1 cellular context compared by ENCODE assay signal in genomic region chr6:6834356-6835342, GRCh38.
TF ChIP-seq lines count a peak whose summit lies in the region.

No MANE protein-coding gene starts in this region.

TF ChIP-seq in WTC11, 78 proteins besides CTCF, POLR2A, EP300 and RAD21 (continued from another document):
- TF ChIP-seq ZNF671 (CRISPR knock-in tag; IDR thresholded peaks at IDR 0.05), result no peak
- no peak for TF ChIP-seq E2F5 (CRISPR knock-in tag; IDR thresholded peaks at IDR 0.05)
- TF ChIP-seq, protein P1, sequence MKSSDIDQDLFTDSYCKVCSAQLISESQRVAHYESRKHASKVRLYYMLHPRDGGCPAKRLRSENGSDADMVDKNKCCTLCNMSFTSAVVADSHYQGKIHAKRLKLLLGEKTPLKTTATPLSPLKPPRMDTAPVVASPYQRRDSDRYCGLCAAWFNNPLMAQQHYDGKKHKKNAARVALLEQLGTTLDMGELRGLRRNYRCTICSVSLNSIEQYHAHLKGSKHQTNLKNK (CRISPR knock-in tag; IDR thresholded peaks at IDR 0.05), result no peak
